Comparison of ENCODE assay signal across 18 cellular contexts in the genomic region with DNA sequence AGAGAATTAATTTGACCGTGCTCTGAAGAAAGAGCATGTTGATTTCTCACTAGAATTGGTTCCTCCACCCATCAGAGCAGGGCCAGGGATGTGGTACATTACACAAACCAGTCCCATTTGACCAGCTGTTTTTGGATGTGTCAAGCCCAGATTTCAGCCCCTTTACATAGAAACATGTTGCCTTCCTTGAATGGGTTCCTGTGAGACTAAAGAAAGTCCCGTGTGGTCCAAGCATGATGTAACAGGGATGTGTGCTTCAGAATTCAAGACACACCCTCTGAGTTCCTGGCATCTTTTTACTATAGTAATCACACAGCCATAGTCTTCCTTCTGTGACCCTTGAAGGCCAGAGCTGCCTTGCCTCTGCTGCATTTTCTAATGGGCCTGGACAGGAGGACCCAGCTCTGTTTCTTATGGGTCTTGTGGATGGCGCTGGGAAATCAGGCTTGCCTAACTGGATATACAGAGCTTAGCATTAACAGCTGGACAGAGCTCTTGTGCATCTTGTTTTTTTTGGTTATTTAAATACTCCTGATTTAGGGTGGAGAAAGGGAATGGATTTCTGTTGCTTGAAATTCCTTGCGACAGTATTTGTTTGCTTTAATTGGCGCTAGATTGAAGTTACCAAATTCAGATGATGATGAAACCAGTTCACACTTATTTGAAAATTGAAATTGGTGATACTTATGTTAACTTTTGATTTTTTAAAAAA.
A peak's percentile ranks its signal among the peaks of the same experiment; 100 is the strongest.
DNase-seq lines count a peak whose midpoint lies in the region; ATAC-seq, FAIRE-seq and TF ChIP-seq lines count a peak whose summit lies in the region.
"Had no signal": no experiment of that assay in that cellular context is flagged by ENCODE, and none has a peak within 500 bp of the region (broad histone marks: within the 10 kb centered on the region; RNA-seq: fewer than 3 reads in every experiment).

No MANE protein-coding gene starts in this region.

- TF ChIP-seq CTCF in fibroblast of mammary gland (conservative IDR thresholded peaks at IDR 0.05; ENCODE audit: control insufficient read depth, insufficient read depth, low read depth, low read length) (no peak), thoracic aorta (IDR thresholded peaks at IDR 0.05) (no peak)

- H3K4me3 ChIP-seq in fibroblast of mammary gland (ENCODE audit: control insufficient read depth, low read depth, low read length) (no peak overlapping the region), muscle layer of colon (ENCODE audit: low read depth in 1 of 2, low read length in 2 of 2) (no peak overlapping the region), thoracic aorta (no peak overlapping the region)
- H3K4me3 ChIP-seq: colonic mucosa had no signal

- no peaks in the 10 kb centered on the region for H3K36me3 ChIP-seq in muscle layer of colon (ENCODE audit: insufficient read depth, low read length)
- H3K36me3 ChIP-seq in thoracic aorta = no peaks in the 10 kb centered on the region
- H3K36me3 ChIP-seq: colonic mucosa had no signal

- ATAC-seq in thoracic aorta (ENCODE audit: insufficient number of reproducible peaks, low FRiP score, low read depth) (peak; percentile 25), GM21367 (IDR thresholded peaks at IDR 0.05; ENCODE audit: unreplicated experiment) (no peak)

- peak overlapping the region; percentile 54 for H3K27ac ChIP-seq in muscle layer of colon (ENCODE audit: low read depth, low read length)
- peak overlapping the region in 1 of 2 donors; percentile 39 for H3K27ac ChIP-seq in thoracic aorta
- H3K27ac ChIP-seq: colonic mucosa had no signal

- peaks cover 34% of the 10 kb centered on the region for H3K4me1 ChIP-seq in muscle layer of colon (ENCODE audit: insufficient read depth, low read length)
- H3K4me1 ChIP-seq in thoracic aorta (ENCODE audit: control insufficient read depth in 1 of 2, low read depth in 2 of 2) = peaks cover 7 to 13% of the 10 kb centered on the region in 2 donors
- H3K4me1 ChIP-seq: colonic mucosa had no signal

- DNase-seq in HTR-8/SVneo (ENCODE audit: insufficient read length, low spot score) (no peak), fibroblast of mammary gland (ENCODE audit: low read depth) (peak; percentile 90), thoracic aorta (ENCODE audit: low spot score) (no peak), NCI-H1694 treated with DMSO at 0.1 percent for 48 hours (lab: John Stamatoyannopoulos, UW) (no peak), occipital lobe (lab: John Stamatoyannopoulos, UW) (no peak), epidermal melanocyte (ENCODE audit: insufficient read length, low spot score) (no peak)
- DNase-seq: activated CD4-positive, CD25-positive, alpha-beta regulatory T cell treated with anti-CD3 and anti-CD28 coated beads, Interleukin-2, amount 50 U/mL, for 72 hours; activated naive CD8-positive, alpha-beta T cell treated with anti-CD3 and anti-CD28 coated beads, Interleukin-2, amount 10 ng/mL, durations not matched to agents 7 days and 5 days; activated T-cell treated with anti-CD3 and anti-CD28 coated beads for 4 hours; colonic mucosa; EL; kidney glomerular epithelial cell; NCI-H1105; T-helper 1 cell had no signal

- H3K27me3 ChIP-seq in muscle layer of colon (ENCODE audit: control insufficient read depth in 1 of 2, insufficient read depth in 2 of 2, low read length in 2 of 2) = no peaks in the 10 kb centered on the region
- no peaks in the 10 kb centered on the region for H3K27me3 ChIP-seq in thoracic aorta (replicated peaks; ENCODE audit: insufficient read depth)
- H3K27me3 ChIP-seq: colonic mucosa had no signal

- H3K9me3 ChIP-seq in muscle layer of colon (ENCODE audit: low read length) = no peaks in the 10 kb centered on the region
- H3K9me3 ChIP-seq in thoracic aorta = peaks cover 10% of the 10 kb centered on the region
- H3K9me3 ChIP-seq: colonic mucosa had no signal

- no peak overlapping the region for H3K9ac ChIP-seq in muscle layer of colon (ENCODE audit: low read length)

- peak; percentile 98 for FAIRE-seq in HTR-8/SVneo (lab: Jason Lieb, UNC)
- FAIRE-seq: frontal cortex, RCC 7860 had no signal
